8 cellular contexts compared by ENCODE assay signal in the genomic region with DNA sequence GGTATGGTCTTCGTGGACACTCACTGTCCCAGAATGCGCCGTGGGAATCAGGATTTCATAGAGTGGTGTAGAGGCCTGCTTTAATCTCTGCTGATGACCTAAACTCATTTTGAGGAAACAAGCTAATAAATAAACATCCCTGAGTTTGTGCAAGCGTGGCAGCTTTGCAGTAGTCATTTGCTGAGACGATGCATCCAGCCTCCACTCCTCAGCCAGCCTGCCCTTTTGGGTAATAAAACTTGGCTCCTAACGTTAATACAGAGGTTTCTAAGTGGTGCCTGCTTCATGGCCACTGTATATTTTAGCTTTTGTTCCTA. TPM values are rescaled to one million over a fixed set of nuclear protein-coding genes. Genes with fewer than 3 reads are reported as not detected.
DNase-seq lines count a peak whose midpoint lies in the region; ATAC-seq and TF ChIP-seq lines count a peak whose summit lies in the region.

No MANE protein-coding gene starts in this region.

- H3K27ac ChIP-seq in heart left ventricle: peak overlapping the region in 8 of 12 donors; percentile 54 to 91 (median 85)
- H3K27ac ChIP-seq in uterus: peak overlapping the region; percentile 96 to 97

- peaks cover 0 to 40% (median 14%) of the 10 kb centered on the region in 12 donors for H3K4me1 ChIP-seq in heart left ventricle
- H3K4me1 ChIP-seq in uterus: peaks cover 4 to 8% of the 10 kb centered on the region in 2 donors

- no peak for ATAC-seq in heart left ventricle
- ATAC-seq in Right ventricle myocardium superior (ENCODE audit: poor library complexity): no peak
- ATAC-seq in activated naive CD8-positive, alpha-beta T cell treated with anti-CD3 and anti-CD28 coated beads, Interleukin-2, amount 50 U/mL, for 24 hours: no peak

- H3K9me3 ChIP-seq in heart left ventricle (no peaks in the 10 kb centered on the region), uterus (no peaks in the 10 kb centered on the region)

- peak overlapping the region; percentile 87 for H3K4me3 Mint-ChIP-seq in activated naive CD8-positive, alpha-beta T cell treated with anti-CD3 and anti-CD28 coated beads, Interleukin-2, amount 50 U/mL, for 24 hours

- H3K27ac Mint-ChIP-seq in activated naive CD8-positive, alpha-beta T cell treated with anti-CD3 and anti-CD28 coated beads, Interleukin-2, amount 50 U/mL, for 24 hours: no peak overlapping the region

- H3K27me3 ChIP-seq in heart left ventricle (no peaks in the 10 kb centered on the region), uterus (no peaks in the 10 kb centered on the region)

- peaks cover 65% of the 10 kb centered on the region for H3K4me1 Mint-ChIP-seq in activated naive CD8-positive, alpha-beta T cell treated with anti-CD3 and anti-CD28 coated beads, Interleukin-2, amount 50 U/mL, for 24 hours

- H3K36me3 Mint-ChIP-seq in activated naive CD8-positive, alpha-beta T cell treated with anti-CD3 and anti-CD28 coated beads, Interleukin-2, amount 50 U/mL, for 24 hours (ENCODE audit: low read depth): peaks cover 20% of the 10 kb centered on the region

- WGBS in heart left ventricle, 4 donors: 53 to 68% (median 61%) methylated on average over 6 of the region's 6 CpGs

- H3K4me3 ChIP-seq in heart left ventricle (peak overlapping the region in 11 of 12 donors; percentile 64 to 92 (median 78)), uterus (peak overlapping the region; percentile 79 to 87)

- DNase-seq in heart left ventricle (no peak), Right ventricle myocardium superior (no peak), lung microvascular endothelial cell (ENCODE audit: low read depth in 2 of 2) (peak; percentile 9 to 23), uterus (no peak), NCI-H146 treated with DMSO at 0.1 percent for 48 hours (lab: John Stamatoyannopoulos, UW; ENCODE audit: unreplicated experiment) (no peak), globus pallidus (ENCODE audit: low spot score) (no peak)
- DNase-seq in activated naive CD8-positive, alpha-beta T cell treated with anti-CD3 and anti-CD28 coated beads, Interleukin-2, amount 50 U/mL, for 24 hours: no peak
- DNase-seq in activated effector memory CD4-positive, alpha-beta T cell treated with anti-CD3 and anti-CD28 coated beads, Interleukin-2, amount 50 U/mL, for 16 hours: no peak

- no peaks in the 10 kb centered on the region for H3K9me3 Mint-ChIP-seq in activated naive CD8-positive, alpha-beta T cell treated with anti-CD3 and anti-CD28 coated beads, Interleukin-2, amount 50 U/mL, for 24 hours

- TF ChIP-seq POLR2A in heart left ventricle (IDR thresholded peaks at IDR 0.05) (no peak), uterus (IDR thresholded peaks at IDR 0.05) (no peak)

- H3K36me3 ChIP-seq in heart left ventricle (peaks cover 0 to 3% (median 0%) of the 10 kb centered on the region in 9 donors), uterus (no peaks in the 10 kb centered on the region)

- no peak for TF ChIP-seq CTCF in heart left ventricle (IDR thresholded peaks at IDR 0.05)
- TF ChIP-seq CTCF in uterus (IDR thresholded peaks at IDR 0.05): no peak

- intact Hi-C loops in heart left ventricle (cut with DNase I): loop anchor here in 3 of 10 donors (5.0 kb wide), 2 partner anchors 77 to 102 kb away; partner anchors contain the start of gene TRIM25 (in 3 of the 3)
- intact Hi-C loops in Right ventricle myocardium superior (cut with DNase I): no loop called here
- intact Hi-C loops in uterus (cut with DNase I; ENCODE audit: low total_unique reads): no loop called here

- no peaks in the 10 kb centered on the region for H3K27me3 Mint-ChIP-seq in activated naive CD8-positive, alpha-beta T cell treated with anti-CD3 and anti-CD28 coated beads, Interleukin-2, amount 50 U/mL, for 24 hours

RNA-seq across cellular contexts. Expression of gene DGKE, which starts 1.3 kb away (rescaled TPM):
- total RNA-seq in heart left ventricle (1 to 10 TPM; 1.9 to 4.1 (median 3.0) TPM), Right ventricle myocardium superior (3.0 TPM), lung microvascular endothelial cell (6.5 and 16.3 TPM in 2 replicates), uterus (10 to 100 TPM; 14.4 to 31.2 (median 23.1) TPM)
- polyA plus RNA-seq in heart left ventricle: 1 to 10 TPM in 1 of 2 donors, under 1 TPM in 1; 0.96 to 1.7 TPM

RNA-seq across cellular contexts. Expression of gene C17orf67, which starts 1.5 kb away (rescaled TPM):
- 1 to 10 TPM in 2 of 9 donors, under 1 TPM in 7; 0.25 to 1.1 (median 0.48) TPM for total RNA-seq in heart left ventricle
- polyA plus RNA-seq in heart left ventricle: under 1 TPM; 0.14 to 0.19 TPM
- 1.1 TPM for total RNA-seq in Right ventricle myocardium superior
- total RNA-seq in lung microvascular endothelial cell: 3.5 and 18.1 TPM in 2 replicates
- 10 to 100 TPM in 1 of 4 donors, 1 to 10 TPM in 2, not detected in 1; 1.4 to 27.4 (median 9.4) TPM for total RNA-seq in uterus

Comparison
In these comparisons a context has a peak if more than half of its experiments do, and no peak if none do; other contexts are left out.
1. DNase-seq: peak in lung microvascular endothelial cell (2 of 2); none in heart left ventricle (0 of 5), Right ventricle myocardium superior (single experiment), activated naive CD8-positive, alpha-beta T cell treated with anti-CD3 and anti-CD28 coated beads, Interleukin-2, amount 50 U/mL, for 24 hours (single experiment), uterus (0 of 2), NCI-H146 treated with DMSO at 0.1 percent for 48 hours (single experiment), activated effector memory CD4-positive, alpha-beta T cell treated with anti-CD3 and anti-CD28 coated beads, Interleukin-2, amount 50 U/mL, for 16 hours (single experiment) and globus pallidus (single experiment).